In the genomic region with DNA sequence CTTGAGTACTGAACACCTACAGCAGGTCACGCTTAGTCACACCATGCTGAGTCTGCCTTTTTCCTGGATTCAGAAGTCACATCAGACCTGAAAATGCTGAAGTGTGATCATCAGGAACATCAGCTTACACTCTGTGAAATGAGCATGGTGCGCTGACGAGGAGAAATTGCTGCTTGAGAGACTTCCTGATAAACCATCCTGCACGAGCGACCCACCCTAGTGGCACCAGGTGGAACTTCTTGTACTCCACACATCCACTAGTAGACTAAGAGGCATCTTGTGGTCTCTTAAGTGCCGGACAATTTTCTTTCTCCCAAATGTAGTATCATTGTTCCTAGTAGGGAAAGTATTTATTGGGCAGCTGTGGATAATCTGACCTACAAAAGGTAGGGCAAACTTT, we compare ENCODE assay signal across 10 cellular contexts. TPM values are rescaled to one million over a fixed set of nuclear protein-coding genes. Genes with fewer than 3 reads are reported as not detected.
DNase-seq lines count a peak whose midpoint lies in the region; ATAC-seq, FAIRE-seq and TF ChIP-seq lines count a peak whose summit lies in the region.
"Had no signal": no experiment of that assay in that cellular context is flagged by ENCODE, and none has a peak within 500 bp of the region (broad histone marks: within the 10 kb centered on the region; RNA-seq: fewer than 3 reads in every experiment).

No MANE protein-coding gene starts in this region.

- no peak overlapping the region for H3K4me2 ChIP-seq in SK-N-SH
- H3K4me2 ChIP-seq in hepatocyte: no peak overlapping the region

- no peak overlapping the region for H3K27ac ChIP-seq in SK-N-SH (ENCODE audit: low read depth in 2 of 2, low read length in 1 of 2)
- H3K27ac ChIP-seq in hepatocyte: no peak overlapping the region

- TF ChIP-seq RAD21 in SK-N-SH (IDR thresholded peaks at IDR 0.05; ENCODE audit: low read length): peak; percentile 53

- peaks cover 6% of the 10 kb centered on the region for H3F3A ChIP-seq in SK-N-SH (replicated peaks; ENCODE audit: insufficient read depth)

- H3K79me2 ChIP-seq in SK-N-SH (ENCODE audit: insufficient read depth): no peaks in the 10 kb centered on the region
- no peaks in the 10 kb centered on the region for H3K79me2 ChIP-seq in hepatocyte

- H3K27me3 ChIP-seq in SK-N-SH (ENCODE audit: insufficient read depth): no peaks in the 10 kb centered on the region
- H3K27me3 ChIP-seq in hepatocyte: no peaks in the 10 kb centered on the region

- CTCF ChIA-PET in SK-N-SH (lab: Yijun Ruan, JAX): interaction anchor here (0.8 to 2.3 kb wide), 6 partner anchors 64 to 564 kb away, joined by 3 to 10 read pairs (median 4); no protein-coding TSS in a partner anchor

- no peaks in the 10 kb centered on the region for H4K20me1 ChIP-seq in SK-N-SH (ENCODE audit: insufficient read depth)
- no peaks in the 10 kb centered on the region for H4K20me1 ChIP-seq in hepatocyte (ENCODE audit: insufficient read depth, poor library complexity, severe bottlenecking)

- H3K4me1 ChIP-seq in SK-N-SH (ENCODE audit: control insufficient read depth in 1 of 2, insufficient read depth in 2 of 2, low read depth in 1 of 2, low read length in 1 of 2) (no peaks in the 10 kb centered on the region; a peak in 1 of 4 replicates), hepatocyte (ENCODE audit: insufficient read depth) (no peaks in the 10 kb centered on the region)

- no peak for FAIRE-seq in urothelium cell line (lab: Jason Lieb, UNC)

- 94% methylated on average over 6 of the region's 6 CpGs for WGBS in SK-N-SH (ENCODE audit: low lambda C conversion rate)
- 85% methylated on average over 6 of the region's 6 CpGs for whole genome bisulfite sequencing in hepatocyte (ENCODE audit: low lambda C conversion rate, missing lambda C conversion rate)

- ATAC-seq in HG03045 (IDR thresholded peaks at IDR 0.05; ENCODE audit: unreplicated experiment) (no peak), HG03139 (IDR thresholded peaks at IDR 0.05; ENCODE audit: unreplicated experiment) (no peak)

- no peaks in the 10 kb centered on the region for H3K9me3 ChIP-seq in SK-N-SH
- no peaks in the 10 kb centered on the region for H3K9me3 ChIP-seq in hepatocyte (ENCODE audit: low read depth)

- DNase-seq in CMK (ENCODE audit: low read depth) (peak; percentile 30), H4 (ENCODE audit: low spot score) (peak; percentile 16), SK-N-SH (peak; percentile 23), hepatocyte (ENCODE audit: low spot score) (peak; percentile 43), urothelium cell line (ENCODE audit: low spot score) (peak; percentile 21)
- DNase-seq in activated CD8-positive, alpha-beta memory T cell treated with anti-CD3 and anti-CD28 coated beads, Interleukin-2, amount 50 U/mL, for 4 hours: no peak

- H3K9me2 ChIP-seq in SK-N-SH: no peaks in the 10 kb centered on the region
- no peaks in the 10 kb centered on the region for H3K9me2 ChIP-seq in hepatocyte (replicated peaks; ENCODE audit: insufficient read depth)

- POLR2A ChIA-PET in SK-N-SH (lab: Yijun Ruan, JAX): no interaction called here

- H3K36me3 ChIP-seq in SK-N-SH (replicated peaks in 1 of 2; ENCODE audit: control insufficient read depth in 1 of 2, insufficient read depth in 2 of 2, low read length in 1 of 2) (peaks cover 63 to 70% of the 10 kb centered on the region in 2 experiments), hepatocyte (replicated peaks; ENCODE audit: insufficient read depth, low read depth) (no peaks in the 10 kb centered on the region)

- H3K4me3 ChIP-seq in SK-N-SH (ENCODE audit: low read depth in 2 of 2, low read length in 1 of 2): no peak overlapping the region
- H3K4me3 ChIP-seq in hepatocyte: no peak overlapping the region

- peak; percentile 50 for TF ChIP-seq CTCF in SK-N-SH (IDR thresholded peaks at IDR 0.05)
- TF ChIP-seq CTCF in hepatocyte (IDR thresholded peaks at IDR 0.05; ENCODE audit: poor library complexity): peak; percentile 34

- no peak for TF ChIP-seq EP300 in SK-N-SH (IDR thresholded peaks at IDR 0.05; ENCODE audit: borderline replicate concordance in 1 of 2, low read depth in 1 of 2, low read length in 1 of 2)

- H2AFZ ChIP-seq in SK-N-SH (ENCODE audit: low read depth) (no peak overlapping the region), hepatocyte (no peak overlapping the region)

- H3K9ac ChIP-seq in SK-N-SH: no peak overlapping the region

TF ChIP-seq in SK-N-SH, 30 proteins besides CTCF, POLR2A, EP300 and RAD21:
- TF ChIP-seq SMC3 (IDR thresholded peaks at IDR 0.05; ENCODE audit: low read depth, low read length) (peak; percentile 26; the same call in 1 of the 2 replicates), GATA2 (CRISPR knock-in tag; IDR thresholded peaks at IDR 0.05) (no peak)
- TF ChIP-seq, protein P1, sequence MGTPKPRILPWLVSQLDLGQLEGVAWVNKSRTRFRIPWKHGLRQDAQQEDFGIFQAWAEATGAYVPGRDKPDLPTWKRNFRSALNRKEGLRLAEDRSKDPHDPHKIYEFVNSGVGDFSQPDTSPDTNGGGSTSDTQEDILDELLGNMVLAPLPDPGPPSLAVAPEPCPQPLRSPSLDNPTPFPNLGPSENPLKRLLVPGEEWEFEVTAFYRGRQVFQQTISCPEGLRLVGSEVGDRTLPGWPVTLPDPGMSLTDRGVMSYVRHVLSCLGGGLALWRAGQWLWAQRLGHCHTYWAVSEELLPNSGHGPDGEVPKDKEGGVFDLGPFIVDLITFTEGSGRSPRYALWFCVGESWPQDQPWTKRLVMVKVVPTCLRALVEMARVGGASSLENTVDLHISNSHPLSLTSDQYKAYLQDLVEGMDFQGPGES (IDR thresholded peaks at IDR 0.05; ENCODE audit: low read depth, low read length): no peak
TF ChIP-seq in SK-N-SH: peak in this region for 1.

RNA-seq across cellular contexts. Expression of gene MRLN, which starts 51.8 kb away (rescaled TPM):
- total RNA-seq in H4 (2014; rRNA removed; shearing (Covaris generic)): not detected in 2 replicates
- polyA plus RNA-seq in SK-N-SH (2012; rRNA removed): not detected in 2 replicates
- polyA plus RNA-seq in SK-N-SH (2012; cell fraction: cytosol; rRNA removed): not detected in 2 replicates
- polyA plus RNA-seq in SK-N-SH (2012; cell fraction: nucleus; rRNA removed): 0.19 TPM in 1 of 2 replicates, not detected in the other
- not detected in 2 replicates for total RNA-seq in hepatocyte
- not detected in 2 replicates for polyA plus RNA-seq in hepatocyte
- total RNA-seq: LHCN-M2 had no signal
- polyA plus RNA-seq: urinary bladder had no signal
